In the genomic region with DNA sequence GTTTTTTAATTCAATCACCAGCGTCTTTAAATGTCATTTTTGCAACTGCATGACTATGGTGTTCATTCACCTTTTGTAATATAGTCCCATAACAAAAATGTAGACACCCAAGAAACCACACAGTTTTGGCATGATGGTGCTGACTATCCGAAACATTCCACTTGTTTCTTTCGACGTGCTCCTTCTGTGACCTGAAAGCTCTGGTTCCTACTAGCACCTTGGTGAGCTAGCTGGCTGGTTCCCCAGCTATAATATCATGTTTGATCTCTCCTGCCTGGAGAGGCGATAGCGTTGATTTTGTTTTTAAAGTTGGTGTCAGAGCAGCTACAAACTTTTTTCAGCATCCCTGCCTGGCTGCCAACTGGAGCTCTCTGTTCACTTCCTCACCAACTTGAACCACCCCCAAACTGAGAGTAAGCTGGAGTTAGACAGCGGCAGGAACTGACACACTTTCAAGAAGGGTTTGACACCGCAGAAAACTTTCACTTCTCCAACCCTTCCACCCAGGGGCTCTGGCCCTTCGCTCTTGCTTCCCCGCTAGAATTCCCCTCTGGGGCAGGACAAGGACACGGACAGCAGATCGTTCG, we compare ENCODE assay signal across 8 cellular contexts. TPM values are rescaled to one million over a fixed set of nuclear protein-coding genes. Genes with fewer than 3 reads are reported as not detected.
A peak's percentile ranks its signal among the peaks of the same experiment; 100 is the strongest.
DNase-seq lines count a peak whose midpoint lies in the region; ATAC-seq and TF ChIP-seq lines count a peak whose summit lies in the region.

No MANE protein-coding gene starts in this region.

- peak; percentile 58 for TF ChIP-seq POLR2A in prostate gland (IDR thresholded peaks at IDR 0.05)

- no peaks in the 10 kb centered on the region for H3K9me3 ChIP-seq in left ventricle myocardium inferior (replicated peaks)
- no peaks in the 10 kb centered on the region for H3K9me3 ChIP-seq in prostate gland

- peaks cover 79% of the 10 kb centered on the region for H3K4me1 ChIP-seq in left ventricle myocardium inferior
- peaks cover 4% of the 10 kb centered on the region for H3K4me1 ChIP-seq in prostate gland (replicated peaks)

- WGBS in adipose tissue, 3 donors: 0 to 2% (median 1%) methylated on average over 13 of the region's 13 CpGs
- under 1% methylated on average over 13 of the region's 13 CpGs for WGBS in prostate gland

- DNase-seq in DMS79 (lab: John Stamatoyannopoulos, UW) (peak; percentile 23), HPDE6-E6E7 (ENCODE audit: extremely low spot score) (peak; percentile 14), SK-N-DZ (ENCODE audit: low spot score) (peak; percentile 16), left ventricle myocardium inferior (peak; percentile 25), prostate gland (ENCODE audit: low spot score) (peak; percentile 64), D341Med (ENCODE audit: low spot score) (no peak)

- peak overlapping the region; percentile 99 for H3K27ac ChIP-seq in adipose tissue (ENCODE audit: low read depth, low read length)
- peak overlapping the region; percentile 99 for H3K27ac ChIP-seq in left ventricle myocardium inferior (replicated peaks)
- H3K27ac ChIP-seq in prostate gland: peak overlapping the region; percentile 93 to 98

- peak overlapping the region; percentile 96 for H3K4me3 ChIP-seq in left ventricle myocardium inferior
- H3K4me3 ChIP-seq in prostate gland: peak overlapping the region; percentile 78 to 81

- H3K27me3 ChIP-seq in left ventricle myocardium inferior (ENCODE audit: low read depth) (no peaks in the 10 kb centered on the region), prostate gland (replicated peaks; ENCODE audit: insufficient read depth) (no peaks in the 10 kb centered on the region)

- peaks cover 5% of the 10 kb centered on the region for H3K36me3 ChIP-seq in left ventricle myocardium inferior
- H3K36me3 ChIP-seq in prostate gland: no peaks in the 10 kb centered on the region

- intact Hi-C loops in left ventricle myocardium inferior (cut with micrococcal nuclease) (no loop called here), prostate gland (cut with DNase I) (loop anchor here (2.0 to 10.0 kb wide), 3 partner anchors 101 to 159 kb away; partner anchors contain the start of genes SF3B6 and TP53I3)

- TF ChIP-seq CTCF in left ventricle myocardium inferior (IDR thresholded peaks at IDR 0.05; ENCODE audit: borderline replicate concordance): no peak
- TF ChIP-seq CTCF in prostate gland (IDR thresholded peaks at IDR 0.05): no peak

- peak; percentile 58 for ATAC-seq in GM21367 (IDR thresholded peaks at IDR 0.05; ENCODE audit: unreplicated experiment)

RNA-seq across cellular contexts. Expression of gene ATAD2B, which starts 1.1 kb away (rescaled TPM):
- 4.3 and 4.7 TPM in 2 replicates for polyA plus RNA-seq in SK-N-DZ (2014; cell fraction: cytosol; rRNA removed)
- 22.5 and 31.2 TPM in 2 replicates for polyA plus RNA-seq in SK-N-DZ (2014; cell fraction: nucleus; rRNA removed)
- 1 to 10 TPM; 2.0 to 3.9 (median 3.2) TPM for polyA plus RNA-seq in adipose tissue
- total RNA-seq in left ventricle myocardium inferior: 7.9 TPM
- total RNA-seq in prostate gland: 10 to 100 TPM; 12.2 to 16.9 TPM

RNA-seq across cellular contexts. Expression of gene UBXN2A, which starts 14.5 kb away (rescaled TPM):
- polyA plus RNA-seq in SK-N-DZ (2014; cell fraction: cytosol; rRNA removed): 10.1 and 11.7 TPM in 2 replicates
- polyA plus RNA-seq in SK-N-DZ (2014; cell fraction: nucleus; rRNA removed): 2.0 and 3.6 TPM in 2 replicates
- polyA plus RNA-seq in adipose tissue: 10 to 100 TPM in 1 of 3 donors, 1 to 10 TPM in 2; 2.8 to 15.1 (median 7.7) TPM
- total RNA-seq in left ventricle myocardium inferior (18.5 TPM), prostate gland (10 to 100 TPM in 1 of 2 donors, 1 to 10 TPM in 1; 9.7 to 19.2 TPM)
